18 cellular contexts compared by ENCODE assay signal in genomic region chr4:145716200-145716599, GRCh38. TPM values are rescaled to one million over a fixed set of nuclear protein-coding genes. Genes with fewer than 3 reads are reported as not detected.
DNase-seq lines count a peak whose midpoint lies in the region; ATAC-seq and TF ChIP-seq lines count a peak whose summit lies in the region.
"Had no signal": no experiment of that assay in that cellular context is flagged by ENCODE, and none has a peak within 500 bp of the region (broad histone marks: within the 10 kb centered on the region; RNA-seq: fewer than 3 reads in every experiment).

No MANE protein-coding gene starts in this region.

- H3K4me3 Mint-ChIP-seq in WTC11 = no peak overlapping the region
- H3K4me3 Mint-ChIP-seq: activated CD4-positive, alpha-beta T cell treated with anti-CD3 and anti-CD28 coated beads for 36 hours; T-helper 2 cell treated with Interferon-gamma antibody and Interleukin-4, amounts not matched to agents 5 μg/mL and 100 μg/mL, for 36 hours had no signal

- H3K27me3 Mint-ChIP-seq in WTC11 (ENCODE audit: low read depth) = no peaks in the 10 kb centered on the region

- intact Hi-C loops in Right ventricle myocardium superior (cut with DNase I) (no loop called here), cardiac septum (cut with DNase I) (no loop called here), upper lobe of right lung (cut with DNase I) (no loop called here)

- H3K36me3 Mint-ChIP-seq in WTC11 = peaks cover 69% of the 10 kb centered on the region

- no peak overlapping the region for H3K27ac Mint-ChIP-seq in WTC11
- H3K27ac Mint-ChIP-seq: activated CD4-positive, alpha-beta T cell treated with anti-CD3 and anti-CD28 coated beads for 36 hours; T-helper 2 cell treated with Interferon-gamma antibody and Interleukin-4, amounts not matched to agents 5 μg/mL and 100 μg/mL, for 36 hours had no signal

- POLR2A ChIA-PET in WTC11 (lab: Charles Lee) = no interaction called here

- peak; percentile 77 for ATAC-seq in Right ventricle myocardium superior (ENCODE audit: poor library complexity)
- ATAC-seq in WTC11 = peak; percentile 25
- peak; percentile 82 for ATAC-seq in upper lobe of right lung
- no peak for ATAC-seq in HG03521 (IDR thresholded peaks at IDR 0.05; ENCODE audit: unreplicated experiment)
- ATAC-seq: activated CD4-positive, alpha-beta T cell treated with anti-CD3 and anti-CD28 coated beads for 36 hours; right lobe of liver had no signal

- H3K9me3 Mint-ChIP-seq in WTC11 = peaks cover 14% of the 10 kb centered on the region

- H3K9me3 ChIP-seq in upper lobe of right lung = no peaks in the 10 kb centered on the region
- H3K9me3 ChIP-seq: right lobe of liver had no signal

- CTCF ChIA-PET in WTC11 (lab: Charles Lee) = no interaction called here

- DNase-seq in Right ventricle myocardium superior (no peak), cardiac septum (ENCODE audit: low spot score) (no peak), WTC11 (ENCODE audit: low spot score) (no peak), foreskin fibroblast (peak; percentile 61 to 79), upper lobe of right lung (no peak), NAMALWA (ENCODE audit: low spot score) (no peak), NCI-H2227 treated with DMSO at 0.1 percent for 48 hours (lab: John Stamatoyannopoulos, UW) (no peak)
- DNase-seq: activated CD4-positive, alpha-beta T cell treated with anti-CD3 and anti-CD28 coated beads for 36 hours; activated T-cell treated with anti-CD3 and anti-CD28 coated beads for 4 hours; Kasumi-1; NCI-H187 treated with DMSO at 0.1 percent for 48 hours; right lobe of liver; SHP77; stimulated activated CD4-positive, alpha-beta T cell treated with anti-CD3 and anti-CD28 coated beads, Interleukin-2, amount 100 ng/mL, for 48 hours had no signal

- peaks cover 31% of the 10 kb centered on the region for H3K4me1 Mint-ChIP-seq in WTC11

- H3K36me3 ChIP-seq in upper lobe of right lung = no peaks in the 10 kb centered on the region
- H3K36me3 ChIP-seq: right lobe of liver, thoracic aorta had no signal

- TF ChIP-seq CTCF in WTC11 (IDR thresholded peaks at IDR 0.05) (no peak), foreskin fibroblast (IDR thresholded peaks at IDR 0.05; ENCODE audit: low read depth, low read length) (no peak), upper lobe of right lung (IDR thresholded peaks at IDR 0.05) (no peak)

- no peaks in the 10 kb centered on the region for H3K27me3 ChIP-seq in upper lobe of right lung
- H3K27me3 ChIP-seq: right lobe of liver had no signal

- H3K4me3 ChIP-seq in foreskin fibroblast (ENCODE audit: low read depth in 1 of 2, low read length in 2 of 2) (no peak overlapping the region), upper lobe of right lung (no peak overlapping the region)
- H3K4me3 ChIP-seq: right lobe of liver, thoracic aorta had no signal

- no peaks in the 10 kb centered on the region for H3K4me1 ChIP-seq in upper lobe of right lung
- H3K4me1 ChIP-seq: right lobe of liver had no signal

- H3K27ac ChIP-seq in upper lobe of right lung = no peak overlapping the region
- H3K27ac ChIP-seq: right lobe of liver, thoracic aorta had no signal

TF ChIP-seq in WTC11, 78 proteins besides CTCF, POLR2A, EP300 and RAD21 (continues in another document):
- TF ChIP-seq AR (CRISPR knock-in tag; IDR thresholded peaks at IDR 0.05) = no peak
- no peak for TF ChIP-seq ZNF219 (CRISPR knock-in tag; IDR thresholded peaks at IDR 0.05; ENCODE audit: borderline replicate concordance)
- no peak for TF ChIP-seq MYBL2 (CRISPR knock-in tag; IDR thresholded peaks at IDR 0.05)
- TF ChIP-seq ZBTB21 (CRISPR knock-in tag; IDR thresholded peaks at IDR 0.05; ENCODE audit: borderline replicate concordance) = no peak
- TF ChIP-seq RELA (CRISPR knock-in tag; IDR thresholded peaks at IDR 0.05; ENCODE audit: borderline replicate concordance) = no peak
- TF ChIP-seq HMGA2 (CRISPR knock-in tag; IDR thresholded peaks at IDR 0.05) = no peak
- TF ChIP-seq ZNF532 (CRISPR knock-in tag; IDR thresholded peaks at IDR 0.05; ENCODE audit: borderline replicate concordance) = no peak
- TF ChIP-seq ARID4B (CRISPR knock-in tag; IDR thresholded peaks at IDR 0.05; ENCODE audit: borderline replicate concordance) = no peak
- TF ChIP-seq GABPB1 (CRISPR knock-in tag; IDR thresholded peaks at IDR 0.05) = no peak

RNA-seq across cellular contexts. Expression of gene C4orf51, which starts 36.3 kb away (rescaled TPM):
- total RNA-seq in Right ventricle myocardium superior (not detected), cardiac septum (not detected), WTC11 (2021) (7.8 to 15.4 TPM (median 8.6 TPM) in 3 replicates), upper lobe of right lung (not detected)
- total RNA-seq: activated CD4-positive, alpha-beta T cell treated with anti-CD3 and anti-CD28 coated beads for 36 hours; epithelial cell of proximal tubule; right lobe of liver; thoracic aorta had no signal

Comparison
In these comparisons a context has a peak if more than half of its experiments do, and no peak if none do; other contexts are left out.
1. DNase-seq: peak in foreskin fibroblast (2 of 2); none in Right ventricle myocardium superior (single experiment), cardiac septum (single experiment), WTC11 (single experiment), upper lobe of right lung (single experiment), NAMALWA (single experiment) and NCI-H2227 treated with DMSO at 0.1 percent for 48 hours (single experiment).